Comparison of ENCODE assay signal across 8 cellular contexts in the genomic region with DNA sequence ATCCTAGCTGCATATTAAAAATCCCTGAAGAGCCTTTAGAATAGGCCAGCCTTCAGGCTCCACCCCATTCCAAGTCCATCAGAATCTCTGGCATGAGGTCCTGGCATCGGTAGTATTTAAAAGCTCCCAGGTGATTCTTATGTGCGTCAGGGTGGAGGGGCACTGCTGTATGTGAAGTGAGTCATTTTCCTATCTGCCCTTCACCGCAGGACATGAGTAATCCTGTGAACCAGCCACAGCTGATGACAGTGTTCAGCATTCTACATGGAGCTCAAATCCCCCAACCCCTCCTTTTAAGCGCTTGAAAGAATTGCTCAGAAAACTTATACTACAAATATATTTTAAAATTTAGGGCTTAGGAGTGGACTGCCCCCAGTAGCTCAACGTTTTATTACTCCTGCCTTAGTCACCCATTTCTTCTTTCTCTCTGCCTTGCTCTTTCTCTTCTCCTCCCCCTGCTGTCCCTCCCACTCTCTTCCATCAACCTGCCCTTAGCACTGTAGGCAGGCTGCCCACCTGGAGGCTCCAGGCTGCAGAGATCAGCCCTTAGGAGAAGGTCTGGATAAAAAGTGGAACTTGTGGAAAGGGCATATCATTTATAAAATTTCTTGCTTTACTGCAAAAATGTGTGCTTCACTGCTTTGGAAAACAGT.
DNase-seq lines count a peak whose midpoint lies in the region; ATAC-seq and TF ChIP-seq lines count a peak whose summit lies in the region.

No MANE protein-coding gene starts in this region.

- CTCF ChIA-PET in OCI-LY7 (lab: Charles Lee; ENCODE audit: unreplicated experiment), result no interaction called here

- no peak for TF ChIP-seq CTCF in OCI-LY7 (conservative IDR thresholded peaks at IDR 0.05; ENCODE audit: low read length)

- POLR2A ChIA-PET in OCI-LY7 (lab: Charles Lee), result interaction anchor here (0.5 to 0.6 kb wide), 3 partner anchors 47 to 474 kb away, joined by 3 read pairs; no protein-coding TSS in a partner anchor

- H4K20me1 ChIP-seq in OCI-LY7 (ENCODE audit: insufficient read depth, low read length), result no peaks in the 10 kb centered on the region

- H3K36me3 ChIP-seq in OCI-LY7 (ENCODE audit: insufficient read depth, low read length), result no peaks in the 10 kb centered on the region

- H3K9me3 ChIP-seq in OCI-LY7 (ENCODE audit: low read length), result no peaks in the 10 kb centered on the region

- no peak overlapping the region for H3K4me3 ChIP-seq in OCI-LY7 (ENCODE audit: low read depth, low read length, poor library complexity, severe bottlenecking)

- H3K27ac ChIP-seq in OCI-LY7 (ENCODE audit: low read depth, low read length, poor library complexity, severe bottlenecking), result no peak overlapping the region

- no peaks in the 10 kb centered on the region for H3K79me2 ChIP-seq in OCI-LY7 (ENCODE audit: insufficient read depth, low read depth, low read length)

- H3K4me2 ChIP-seq in OCI-LY7 (ENCODE audit: low read length), result no peak overlapping the region

- ATAC-seq in GM21529 (IDR thresholded peaks at IDR 0.05; ENCODE audit: unreplicated experiment) (peak; percentile 100), esophagus mucosa (peak; percentile 98)
- peak; percentile 100 for ATAC-seq in activated CD4-positive, CD25-positive, alpha-beta regulatory T cell treated with anti-CD3 and anti-CD28 coated beads, Interleukin-2, amount 50 U/mL, for 24 hours

- H3K4me1 ChIP-seq in OCI-LY7 (ENCODE audit: insufficient read depth, low read length, poor library complexity, severe bottlenecking), result no peaks in the 10 kb centered on the region

- intact Hi-C loops in OCI-LY7 (cut with micrococcal nuclease; ENCODE audit: unreplicated experiment), result no loop called here

- no peak overlapping the region for H2AFZ ChIP-seq in OCI-LY7 (ENCODE audit: low read length)

- no peaks in the 10 kb centered on the region for H3K9me2 ChIP-seq in OCI-LY7 (ENCODE audit: insufficient read depth, low read length)

- BruUV-seq in OCI-LY7 (replicated peaks; lab: Mats Ljungman, UMichigan), result no TSS peak

- DNase-seq in GM04503 (ENCODE audit: low read depth) (peak; percentile 84), HPDE6-E6E7 (ENCODE audit: extremely low spot score) (peak; percentile 99), C1 segment of cervical spinal cord (lab: John Stamatoyannopoulos, UW) (no peak), OCI-LY7 (ENCODE audit: low spot score) (no peak)
- DNase-seq in stimulated activated CD4-positive, alpha-beta T cell treated with anti-CD3 and anti-CD28 coated beads, Interleukin-4, amount 100 ng/mL, for 1 hour, result peak; percentile 46

Comparison
In these comparisons a context has a peak if more than half of its experiments do, and no peak if none do; other contexts are left out.
1. DNase-seq: peak in GM04503 (single experiment), HPDE6-E6E7 (single experiment) and stimulated activated CD4-positive, alpha-beta T cell treated with anti-CD3 and anti-CD28 coated beads, Interleukin-4, amount 100 ng/mL, for 1 hour (single experiment); none in C1 segment of cervical spinal cord (0 of 14) and OCI-LY7 (single experiment).
2. Peak in every context shown above with its lines, with median percentiles within 50 percentile points of each other: ATAC-seq.